Comparison of ENCODE assay signal across 13 cellular contexts in the genomic region with DNA sequence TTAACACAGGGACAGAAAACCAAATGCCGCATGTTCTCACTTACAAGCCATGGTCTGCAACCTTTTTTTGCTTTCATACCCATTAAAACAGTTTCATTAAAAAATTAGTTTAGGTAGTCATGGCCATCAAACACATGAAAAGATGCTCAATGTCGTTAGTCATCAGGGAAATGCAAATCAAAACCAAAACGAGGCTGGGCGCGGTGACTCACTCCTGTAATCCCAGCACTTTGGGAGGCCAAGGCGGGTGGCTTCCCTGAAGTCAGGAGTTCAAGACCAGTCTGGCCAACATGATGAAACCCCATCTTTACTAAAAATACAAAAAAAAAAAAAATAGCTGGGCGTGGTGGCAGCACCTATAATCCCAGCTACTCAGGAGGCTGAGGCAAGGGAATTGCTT. TPM values are rescaled to one million over a fixed set of nuclear protein-coding genes. Genes with fewer than 3 reads are reported as not detected.
"Had no signal": no experiment of that assay in that cellular context is flagged by ENCODE, and none has a peak within 500 bp of the region (broad histone marks: within the 10 kb centered on the region; RNA-seq: fewer than 3 reads in every experiment).

No MANE protein-coding gene starts in this region.

RNA-seq across cellular contexts. Expression of a gene that starts 14.9 kb away (rescaled TPM):
- total RNA-seq: ascending aorta had no signal

RNA-seq across cellular contexts. Expression of a gene that starts 22.2 kb away (rescaled TPM):
- total RNA-seq: activated CD4-positive, alpha-beta memory T cell treated with anti-CD3 and anti-CD28 coated beads, Interleukin-2, amount 10 ng/mL, durations not matched to agents 7 days and 5 days; activated CD4-positive, alpha-beta T cell treated with anti-CD3 and anti-CD28 coated beads, Interleukin-2, amount 10 ng/mL, durations not matched to agents 7 days and 5 days; activated CD8-positive, alpha-beta memory T cell treated with anti-CD3 and anti-CD28 coated beads for 36 hours; activated naive CD8-positive, alpha-beta T cell treated with anti-CD3 and anti-CD28 coated beads, Interleukin-2, amount 10 ng/mL, durations not matched to agents 7 days and 5 days; activated T-helper 1 cell treated with anti-CD3 and anti-CD28 coated beads, Interleukin-12 subunit alpha, Interleukin-12 subunit beta, Interleukin-2, Interleukin-4 antibody, amounts not matched to agents 30 ng/mL and 10 ng/mL and 1 ng/mL, durations not matched to agents 14 hours and 24 hours and 36 hours; ascending aorta; cardiac muscle cell; chondrocyte; IMR-90; NCI-H460; PC-3; Peyer's patch; Right ventricle myocardium superior had no signal
